Comparison of ENCODE assay signal across 8 cellular contexts in the genomic region with DNA sequence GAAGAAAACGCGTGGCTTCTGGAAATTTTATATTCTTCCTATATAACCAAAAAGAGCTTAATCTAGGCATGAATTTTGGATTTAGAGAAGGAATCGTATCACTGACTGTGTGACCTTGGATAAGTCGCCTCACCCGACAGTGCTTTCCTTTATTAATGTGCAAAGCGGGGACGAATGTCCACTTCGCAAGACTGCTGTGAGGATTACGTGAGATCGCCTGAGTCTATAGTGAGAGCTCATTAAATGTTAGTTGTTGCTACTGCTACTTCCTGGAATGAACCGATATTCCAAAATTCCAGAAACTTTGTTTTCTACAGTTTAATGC. TPM values are rescaled to one million over a fixed set of nuclear protein-coding genes. Genes with fewer than 3 reads are reported as not detected.
DNase-seq lines count a peak whose midpoint lies in the region; TF ChIP-seq lines count a peak whose summit lies in the region.

No MANE protein-coding gene starts in this region.

- H3K27ac Mint-ChIP-seq in activated T-helper 1 cell treated with anti-CD3 and anti-CD28 coated beads, Interleukin-12 subunit alpha, Interleukin-12 subunit beta, Interleukin-2, Interleukin-4 antibody, amounts not matched to agents 30 ng/mL and 10 ng/mL and 1 ng/mL, durations not matched to agents 14 hours and 24 hours and 36 hours, result no peak overlapping the region

- H3K27ac ChIP-seq in DOHH2 (ENCODE audit: low read depth, low read length) (no peak overlapping the region), HEK293 (ENCODE audit: extremely low read depth, low read depth, low read length) (no peak overlapping the region), stomach (peak overlapping the region; percentile 62 to 83 (median 83))

- POLR2A ChIA-PET in HEK293 (lab: Yijun Ruan, JAX), result interaction anchor here (0.6 to 1.4 kb wide), 2 partner anchors 75 to 98 kb away, joined by 4 to 5 read pairs; a partner anchor contains a TSS

- no peaks in the 10 kb centered on the region for H3K4me1 ChIP-seq in DOHH2 (ENCODE audit: control insufficient read depth, low read length)
- peaks cover 6% of the 10 kb centered on the region for H3K4me1 ChIP-seq in HEK293 (ENCODE audit: control insufficient read depth, insufficient read depth, low read length)
- H3K4me1 ChIP-seq in stomach, result peaks cover 0 to 7% (median 0%) of the 10 kb centered on the region in 4 donors

- CTCF ChIA-PET in HEK293 (lab: Yijun Ruan, JAX), result interaction anchor here (0.6 to 0.7 kb wide), 4 partner anchors 10 to 976 kb away, joined by 3 read pairs; no protein-coding TSS in a partner anchor

- no peak for DNase-seq in activated T-helper 1 cell treated with anti-CD3 and anti-CD28 coated beads, Interleukin-12 subunit alpha, Interleukin-12 subunit beta, Interleukin-2, Interleukin-4 antibody, amounts not matched to agents 30 ng/mL and 10 ng/mL and 1 ng/mL, durations not matched to agents 14 hours and 24 hours and 36 hours (ENCODE audit: low spot score)
- DNase-seq in stomach (no peak), NCI-H510A treated with DMSO at 0.1 percent for 48 hours (lab: John Stamatoyannopoulos, UW) (no peak), pons (ENCODE audit: low spot score) (no peak)
- no peak for DNase-seq in activated CD4-positive, alpha-beta T cell treated with anti-CD3 and anti-CD28 coated beads for 48 hours

- H4K20me1 ChIP-seq in DOHH2 (ENCODE audit: control insufficient read depth, insufficient read depth, low read depth, low read length), result no peaks in the 10 kb centered on the region

- H3F3A ChIP-seq in DOHH2 (ENCODE audit: control insufficient read depth, insufficient read depth), result no peaks in the 10 kb centered on the region

- peak overlapping the region; percentile 88 for H3K4me3 Mint-ChIP-seq in activated T-helper 1 cell treated with anti-CD3 and anti-CD28 coated beads, Interleukin-12 subunit alpha, Interleukin-12 subunit beta, Interleukin-2, Interleukin-4 antibody, amounts not matched to agents 30 ng/mL and 10 ng/mL and 1 ng/mL, durations not matched to agents 14 hours and 24 hours and 36 hours

- TF ChIP-seq POLR2A in stomach (IDR thresholded peaks at IDR 0.05), result no peak

- H3K36me3 Mint-ChIP-seq in activated T-helper 1 cell treated with anti-CD3 and anti-CD28 coated beads, Interleukin-12 subunit alpha, Interleukin-12 subunit beta, Interleukin-2, Interleukin-4 antibody, amounts not matched to agents 30 ng/mL and 10 ng/mL and 1 ng/mL, durations not matched to agents 14 hours and 24 hours and 36 hours (ENCODE audit: low read depth), result no peaks in the 10 kb centered on the region

- TF ChIP-seq CTCF in DOHH2 (IDR thresholded peaks at IDR 0.05; ENCODE audit: low read depth, low read length, poor library complexity, severe bottlenecking) (no peak), HEK293 (tag by site-specific recombination; IDR thresholded peaks at IDR 0.05) (no peak), stomach (IDR thresholded peaks at IDR 0.05) (no peak)

- no peaks in the 10 kb centered on the region for H3K9me3 ChIP-seq in DOHH2 (ENCODE audit: control insufficient read depth, insufficient read depth, low read length)
- no peaks in the 10 kb centered on the region for H3K9me3 ChIP-seq in HEK293 (ENCODE audit: control insufficient read depth, insufficient read depth, low read depth, low read length)
- no peaks in the 10 kb centered on the region for H3K9me3 ChIP-seq in stomach

- TF ChIP-seq EP300 in stomach (IDR thresholded peaks at IDR 0.05), result no peak

- H3K4me3 ChIP-seq in DOHH2 (ENCODE audit: low read length), result peak overlapping the region; percentile 24
- H3K4me3 ChIP-seq in HEK293 (ENCODE audit: low read depth, low read length), result peak overlapping the region; percentile 53
- peak overlapping the region; percentile 78 for H3K4me3 ChIP-seq in iPS-11a (ENCODE audit: low read depth, low read length)
- peak overlapping the region; percentile 53 to 59 (median 58) for H3K4me3 ChIP-seq in stomach

- intact Hi-C loops in activated T-helper 1 cell treated with anti-CD3 and anti-CD28 coated beads, Interleukin-12 subunit alpha, Interleukin-12 subunit beta, Interleukin-2, Interleukin-4 antibody, amounts not matched to agents 30 ng/mL and 10 ng/mL and 1 ng/mL, durations not matched to agents 14 hours and 24 hours and 36 hours (cut with micrococcal nuclease), result loop anchor here (5.0 kb wide), 1 partner anchor 75 kb away; a partner anchor contains a TSS
- intact Hi-C loops in stomach (cut with DNase I; ENCODE audit: low total_unique reads), result no loop called here

- H3K9me2 ChIP-seq in DOHH2 (replicated peaks; ENCODE audit: control insufficient read depth, low read length), result no peaks in the 10 kb centered on the region

- H3K9me3 Mint-ChIP-seq in activated T-helper 1 cell treated with anti-CD3 and anti-CD28 coated beads, Interleukin-12 subunit alpha, Interleukin-12 subunit beta, Interleukin-2, Interleukin-4 antibody, amounts not matched to agents 30 ng/mL and 10 ng/mL and 1 ng/mL, durations not matched to agents 14 hours and 24 hours and 36 hours, result no peaks in the 10 kb centered on the region

- peaks cover 13% of the 10 kb centered on the region for H3K4me1 Mint-ChIP-seq in activated T-helper 1 cell treated with anti-CD3 and anti-CD28 coated beads, Interleukin-12 subunit alpha, Interleukin-12 subunit beta, Interleukin-2, Interleukin-4 antibody, amounts not matched to agents 30 ng/mL and 10 ng/mL and 1 ng/mL, durations not matched to agents 14 hours and 24 hours and 36 hours (ENCODE audit: low read depth)

- H3K4me2 ChIP-seq in DOHH2 (ENCODE audit: low read length), result no peak overlapping the region

- H3K27me3 ChIP-seq in DOHH2 (ENCODE audit: control insufficient read depth, low read length) (no peaks in the 10 kb centered on the region), stomach (peaks cover 0 to 14% (median 0%) of the 10 kb centered on the region in 3 donors)

- WGBS in stomach, 5 donors, result 1 to 43% (median 8%) methylated on average over 11 of the region's 11 CpGs

- H3K79me2 ChIP-seq in DOHH2 (ENCODE audit: control insufficient read depth, low read length), result no peaks in the 10 kb centered on the region

- H3K36me3 ChIP-seq in DOHH2 (ENCODE audit: control insufficient read depth, low read length) (no peaks in the 10 kb centered on the region), HEK293 (ENCODE audit: control insufficient read depth in 2 of 2, insufficient read depth in 1 of 2, low read length in 2 of 2) (no peaks in the 10 kb centered on the region), stomach (no peaks in the 10 kb centered on the region)

- peaks cover 32% of the 10 kb centered on the region for H3K27me3 Mint-ChIP-seq in activated T-helper 1 cell treated with anti-CD3 and anti-CD28 coated beads, Interleukin-12 subunit alpha, Interleukin-12 subunit beta, Interleukin-2, Interleukin-4 antibody, amounts not matched to agents 30 ng/mL and 10 ng/mL and 1 ng/mL, durations not matched to agents 14 hours and 24 hours and 36 hours (ENCODE audit: insufficient read depth)

TF ChIP-seq in HEK293, 187 proteins besides CTCF, POLR2A, EP300 and RAD21:
- TF ChIP-seq ZNF785 (tag by site-specific recombination; IDR thresholded peaks at IDR 0.05) (no peak), SCRT2 (tag by site-specific recombination; IDR thresholded peaks at IDR 0.05) (no peak), ZNF311 (tag by site-specific recombination; IDR thresholded peaks at IDR 0.05; ENCODE audit: borderline replicate concordance) (no peak), ZNF324 (tag by site-specific recombination; IDR thresholded peaks at IDR 0.05) (no peak), MYNN (tag by site-specific recombination; IDR thresholded peaks at IDR 0.05; ENCODE audit: borderline replicate concordance) (no peak), ZBTB7A (tag by site-specific recombination; IDR thresholded peaks at IDR 0.05; ENCODE audit: low read depth) (no peak)
- TF ChIP-seq, protein P1, sequence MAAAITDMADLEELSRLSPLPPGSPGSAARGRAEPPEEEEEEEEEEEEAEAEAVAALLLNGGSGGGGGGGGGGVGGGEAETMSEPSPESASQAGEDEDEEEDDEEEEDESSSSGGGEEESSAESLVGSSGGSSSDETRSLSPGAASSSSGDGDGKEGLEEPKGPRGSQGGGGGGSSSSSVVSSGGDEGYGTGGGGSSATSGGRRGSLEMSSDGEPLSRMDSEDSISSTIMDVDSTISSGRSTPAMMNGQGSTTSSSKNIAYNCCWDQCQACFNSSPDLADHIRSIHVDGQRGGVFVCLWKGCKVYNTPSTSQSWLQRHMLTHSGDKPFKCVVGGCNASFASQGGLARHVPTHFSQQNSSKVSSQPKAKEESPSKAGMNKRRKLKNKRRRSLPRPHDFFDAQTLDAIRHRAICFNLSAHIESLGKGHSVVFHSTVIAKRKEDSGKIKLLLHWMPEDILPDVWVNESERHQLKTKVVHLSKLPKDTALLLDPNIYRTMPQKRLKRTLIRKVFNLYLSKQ (tag by site-specific recombination; IDR thresholded peaks at IDR 0.05; ENCODE audit: borderline replicate concordance), result no peak
- TF ChIP-seq, protein P2, sequence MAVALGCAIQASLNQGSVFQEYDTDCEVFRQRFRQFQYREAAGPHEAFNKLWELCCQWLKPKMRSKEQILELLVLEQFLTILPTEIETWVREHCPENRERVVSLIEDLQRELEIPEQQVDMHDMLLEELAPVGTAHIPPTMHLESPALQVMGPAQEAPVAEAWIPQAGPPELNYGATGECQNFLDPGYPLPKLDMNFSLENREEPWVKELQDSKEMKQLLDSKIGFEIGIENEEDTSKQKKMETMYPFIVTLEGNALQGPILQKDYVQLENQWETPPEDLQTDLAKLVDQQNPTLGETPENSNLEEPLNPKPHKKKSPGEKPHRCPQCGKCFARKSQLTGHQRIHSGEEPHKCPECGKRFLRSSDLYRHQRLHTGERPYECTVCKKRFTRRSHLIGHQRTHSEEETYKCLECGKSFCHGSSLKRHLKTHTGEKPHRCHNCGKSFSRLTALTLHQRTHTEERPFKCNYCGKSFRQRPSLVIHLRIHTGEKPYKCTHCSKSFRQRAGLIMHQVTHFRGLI (tag by site-specific recombination; IDR thresholded peaks at IDR 0.05), result no peak

RNA-seq across cellular contexts. Expression of a gene that starts 0.4 kb away (rescaled TPM):
- 0.26 and 0.32 TPM in 2 replicates for total RNA-seq in activated T-helper 1 cell treated with anti-CD3 and anti-CD28 coated beads, Interleukin-12 subunit alpha, Interleukin-12 subunit beta, Interleukin-2, Interleukin-4 antibody, amounts not matched to agents 30 ng/mL and 10 ng/mL and 1 ng/mL, durations not matched to agents 14 hours and 24 hours and 36 hours
- total RNA-seq in stomach, result 100 to 1,000 TPM in 1 of 5 donors, 10 to 100 TPM in 2, 1 to 10 TPM in 2; 7.7 to 117 (median 19.6) TPM
- 1 to 10 TPM; 2.1 to 3.3 (median 3.2) TPM for polyA plus RNA-seq in stomach

Comparison
In these comparisons a context has a peak if more than half of its experiments do, and no peak if none do; other contexts are left out.
1. H3K27ac ChIP-seq: peak in stomach (5 of 5); none in DOHH2 (single experiment) and HEK293 (single experiment).
2. H3K4me3 ChIP-seq: peak in every context shown above with its lines; median percentile 78 in iPS-11a; 58 in stomach; 53 in HEK293; 24 in DOHH2.